In genomic region chr6:139832493-139832892, GRCh38 we compare ENCODE assay signal across 8 cellular contexts.
"Had no signal": no experiment of that assay in that cellular context is flagged by ENCODE, and none has a peak within 500 bp of the region (broad histone marks: within the 10 kb centered on the region; RNA-seq: fewer than 3 reads in every experiment).

No MANE protein-coding gene starts in this region.

- DNase-seq: GOT3, H7, HFFc6, IMR-90, KBM-7 had no signal

- H3K36me3 ChIP-seq: HAP-1 had no signal

- H3K27ac ChIP-seq: HL-60 had no signal

- H3K9me3 ChIP-seq: HAP-1 had no signal

- H3K4me3 ChIP-seq: HAP-1 had no signal

- ATAC-seq: HCT116 had no signal

- H3K4me1 ChIP-seq: HAP-1 had no signal

- H3K4me3 Mint-ChIP-seq: HFFc6 had no signal

- H3K9me3 Mint-ChIP-seq: HFFc6 had no signal

- H3K27ac Mint-ChIP-seq: HFFc6 had no signal
